17 cellular contexts compared by ENCODE assay signal in genomic region chr9:6896562-6896961, GRCh38.
DNase-seq lines count a peak whose midpoint lies in the region; ATAC-seq and TF ChIP-seq lines count a peak whose summit lies in the region.
"Had no signal": no experiment of that assay in that cellular context is flagged by ENCODE, and none has a peak within 500 bp of the region (broad histone marks: within the 10 kb centered on the region; RNA-seq: fewer than 3 reads in every experiment).

No MANE protein-coding gene starts in this region.

- no peaks in the 10 kb centered on the region for H3K27me3 Mint-ChIP-seq in activated CD4-positive, alpha-beta T cell treated with anti-CD3 and anti-CD28 coated beads, Interleukin-2, amount 10 ng/mL, durations not matched to agents 24 days and 14 days
- no peaks in the 10 kb centered on the region for H3K27me3 Mint-ChIP-seq in memory B cell
- H3K27me3 Mint-ChIP-seq: T-helper 17 cell had no signal

- H3K27ac Mint-ChIP-seq in activated CD4-positive, alpha-beta T cell treated with anti-CD3 and anti-CD28 coated beads, Interleukin-2, amount 10 ng/mL, durations not matched to agents 24 days and 14 days = no peak overlapping the region
- H3K27ac Mint-ChIP-seq in memory B cell = peak overlapping the region; percentile 4
- H3K27ac Mint-ChIP-seq: T-helper 17 cell had no signal

- H3K4me1 ChIP-seq in body of pancreas = peaks cover 12% of the 10 kb centered on the region

- H3K27me3 ChIP-seq in brain microvascular endothelial cell (replicated peaks) = no peaks in the 10 kb centered on the region
- no peaks in the 10 kb centered on the region for H3K27me3 ChIP-seq in body of pancreas
- H3K27me3 ChIP-seq: adrenal gland, stomach had no signal

- H3K4me3 ChIP-seq in brain microvascular endothelial cell (ENCODE audit: low read depth, low read length) = no peak overlapping the region
- H3K4me3 ChIP-seq in body of pancreas = no peak overlapping the region
- H3K4me3 ChIP-seq: adrenal gland, stomach had no signal

- intact Hi-C loops in activated CD4-positive, alpha-beta T cell treated with anti-CD3 and anti-CD28 coated beads, Interleukin-2, amount 10 ng/mL, durations not matched to agents 24 days and 14 days (cut with micrococcal nuclease) = loop anchor here (10.0 kb wide), 1 partner anchor 1078 kb away; no protein-coding TSS in a partner anchor
- intact Hi-C loops in body of pancreas (cut with DNase I) = no loop called here

- in situ Hi-C loops in brain microvascular endothelial cell (cut with HindIII; ENCODE audit: low pct_ligation_motif_present, low sequenced_read_pairs) = no loop called here

- H3K27ac ChIP-seq in brain microvascular endothelial cell (no peak overlapping the region), body of pancreas (no peak overlapping the region)
- H3K27ac ChIP-seq: adrenal gland, epithelial cell of prostate, stomach had no signal

- H3K36me3 Mint-ChIP-seq in activated CD4-positive, alpha-beta T cell treated with anti-CD3 and anti-CD28 coated beads, Interleukin-2, amount 10 ng/mL, durations not matched to agents 24 days and 14 days (ENCODE audit: low read depth) = peaks cover 41% of the 10 kb centered on the region
- peaks cover 31% of the 10 kb centered on the region for H3K36me3 Mint-ChIP-seq in memory B cell

- H3K9me3 ChIP-seq in body of pancreas = no peaks in the 10 kb centered on the region
- H3K9me3 ChIP-seq: adrenal gland, stomach had no signal

- DNase-seq in activated CD4-positive, alpha-beta T cell treated with anti-CD3 and anti-CD28 coated beads, Interleukin-2, amount 10 ng/mL, durations not matched to agents 24 days and 14 days = peak; percentile 51
- no peak for DNase-seq in activated CD4-positive, alpha-beta T cell treated with anti-CD3 and anti-CD28 coated beads, Interleukin-2, amount 50 U/mL, for 4 hours
- DNase-seq in HPDE6-E6E7 (ENCODE audit: extremely low spot score) (peak; percentile 9), brain microvascular endothelial cell (peak; percentile 24), memory B cell (ENCODE audit: low spot score in 2 of 2) (no peak), NCI-H2107 (lab: John Stamatoyannopoulos, UW) (no peak), body of pancreas (no peak), GM19238 (ENCODE audit: insufficient read length, low spot score) (no peak)
- DNase-seq: activated CD4-positive, CD25-positive, alpha-beta regulatory T cell; adrenal gland; KG1; NCI-H2227 treated with DMSO at 0.1 percent for 48 hours; Right ventricle myocardium superior; stomach; T-helper 17 cell had no signal

- H3K4me1 Mint-ChIP-seq in activated CD4-positive, alpha-beta T cell treated with anti-CD3 and anti-CD28 coated beads, Interleukin-2, amount 10 ng/mL, durations not matched to agents 24 days and 14 days = peaks cover 41% of the 10 kb centered on the region
- H3K4me1 Mint-ChIP-seq in memory B cell = peaks cover 14% of the 10 kb centered on the region

- WGBS in body of pancreas, 2 donors = 75 to 87% methylated on average over 2 of the region's 2 CpGs

- no peak for TF ChIP-seq POLR2A in body of pancreas (IDR thresholded peaks at IDR 0.05)

- H3K36me3 ChIP-seq in brain microvascular endothelial cell (replicated peaks) (no peaks in the 10 kb centered on the region), body of pancreas (replicated peaks in 1 of 2; ENCODE audit: insufficient read depth in 1 of 2, low read depth in 2 of 2) (peaks cover 0 to 4% of the 10 kb centered on the region in 2 donors)
- H3K36me3 ChIP-seq: adrenal gland had no signal

- TF ChIP-seq CTCF in brain microvascular endothelial cell (IDR thresholded peaks at IDR 0.05; ENCODE audit: low read depth, low read length, missing control alignments) = no peak
- TF ChIP-seq CTCF in body of pancreas (IDR thresholded peaks at IDR 0.05) = no peak

- H3K9me3 Mint-ChIP-seq in activated CD4-positive, alpha-beta T cell treated with anti-CD3 and anti-CD28 coated beads, Interleukin-2, amount 10 ng/mL, durations not matched to agents 24 days and 14 days = no peaks in the 10 kb centered on the region
- H3K9me3 Mint-ChIP-seq in memory B cell = no peaks in the 10 kb centered on the region
- H3K9me3 Mint-ChIP-seq: neural crest cell had no signal

- H3K4me3 Mint-ChIP-seq in activated CD4-positive, alpha-beta T cell treated with anti-CD3 and anti-CD28 coated beads, Interleukin-2, amount 10 ng/mL, durations not matched to agents 24 days and 14 days = no peak overlapping the region
- H3K4me3 Mint-ChIP-seq in memory B cell = no peak overlapping the region
- H3K4me3 Mint-ChIP-seq: neural crest cell, T-helper 17 cell had no signal

- no peak for ATAC-seq in memory B cell (ENCODE audit: low read depth)
- ATAC-seq in body of pancreas = no peak
- ATAC-seq: T-helper 17 cell had no signal

Comparison
In these comparisons a context has a peak if more than half of its experiments do, and no peak if none do; other contexts are left out.
1. DNase-seq: peak in activated CD4-positive, alpha-beta T cell treated with anti-CD3 and anti-CD28 coated beads, Interleukin-2, amount 10 ng/mL, durations not matched to agents 24 days and 14 days (single experiment), HPDE6-E6E7 (single experiment) and brain microvascular endothelial cell (single experiment); none in activated CD4-positive, alpha-beta T cell treated with anti-CD3 and anti-CD28 coated beads, Interleukin-2, amount 50 U/mL, for 4 hours (0 of 2), memory B cell (0 of 2), NCI-H2107 (single experiment), body of pancreas (0 of 4) and GM19238 (single experiment).